ENCODE assay signal across 22 cellular contexts in the genomic region with DNA sequence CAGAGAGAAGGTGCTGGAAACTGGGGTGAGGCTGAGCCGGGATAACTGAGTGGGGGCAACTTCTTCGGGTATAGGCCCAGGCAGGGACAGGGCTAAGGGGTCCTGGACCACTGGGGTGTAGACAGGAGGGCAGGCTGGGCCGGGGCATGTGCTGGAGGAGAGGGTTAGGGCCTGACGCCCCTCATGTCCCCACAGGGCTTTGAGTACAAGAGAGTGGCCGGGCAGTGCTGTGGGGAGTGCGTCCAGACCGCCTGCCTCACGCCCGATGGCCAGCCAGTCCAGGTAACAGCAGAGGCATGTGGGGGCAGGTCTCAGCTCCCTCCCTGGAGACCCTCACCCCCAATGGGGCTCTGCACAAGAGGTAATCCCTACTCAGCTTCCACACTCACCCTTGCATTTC. TPM values are rescaled to one million over a fixed set of nuclear protein-coding genes. Genes with fewer than 3 reads are reported as not detected.
DNase-seq lines count a peak whose midpoint lies in the region; ATAC-seq, FAIRE-seq and TF ChIP-seq lines count a peak whose summit lies in the region.
"Had no signal": no experiment of that assay in that cellular context is flagged by ENCODE, and none has a peak within 500 bp of the region (broad histone marks: within the 10 kb centered on the region; RNA-seq: fewer than 3 reads in every experiment).

No MANE protein-coding gene starts in this region.

- DNase-seq in Right ventricle myocardium inferior (ENCODE audit: missing footprints) (peak; percentile 64), left ventricle myocardium inferior (no peak), RWPE1 (ENCODE audit: low spot score) (no peak), kidney (peak; percentile 69), T-helper 17 cell (no peak)
- DNase-seq: AML-193, DMS 273 treated with DMSO at 0.1 percent for 48 hours, DMS79, GDM1 had no signal

- peaks cover 10% of the 10 kb centered on the region for H3K4me1 Mint-ChIP-seq in T-helper 17 cell

- H3K9me3 ChIP-seq in left ventricle myocardium inferior (replicated peaks) (no peaks in the 10 kb centered on the region), kidney (ENCODE audit: control insufficient read depth in 1 of 2, low read length in 2 of 2) (no peaks in the 10 kb centered on the region), T-helper 17 cell (ENCODE audit: control insufficient read depth, low read length, poor library complexity, severe bottlenecking) (no peaks in the 10 kb centered on the region)
- H3K9me3 ChIP-seq: BE2C had no signal

- TF ChIP-seq CTCF in left ventricle myocardium inferior (IDR thresholded peaks at IDR 0.05; ENCODE audit: borderline replicate concordance) (no peak), RWPE1 (conservative IDR thresholded peaks at IDR 0.05; ENCODE audit: low read depth) (no peak), kidney (IDR thresholded peaks at IDR 0.05; ENCODE audit: borderline replicate concordance, extremely low read depth, insufficient read depth) (no peak)

- FAIRE-seq in kidney (lab: Jason Lieb, UNC): no peak
- FAIRE-seq: A549, D721Med, GM12878, GM19239 had no signal

- H3K36me3 ChIP-seq in left ventricle myocardium inferior: no peaks in the 10 kb centered on the region
- H3K36me3 ChIP-seq in kidney (ENCODE audit: control insufficient read depth in 1 of 2, insufficient read depth in 2 of 2, low read length in 2 of 2): no peaks in the 10 kb centered on the region
- H3K36me3 ChIP-seq: BE2C; BLaER1 treated with 17β-estradiol and CSF1 and Interleukin-3, amounts not matched to agents 10 nM and 100 nM had no signal

- CTCF ChIA-PET in RWPE1 (lab: Yijun Ruan, JAX): interaction anchor here (0.6 kb wide), 1 partner anchor 56 kb away, joined by 3 read pairs; no protein-coding TSS in a partner anchor

- H3K27ac ChIP-seq in left ventricle myocardium inferior (replicated peaks) (no peak overlapping the region), RWPE1 (peak overlapping the region; percentile 21; the same call in 1 of the 2 replicates), kidney (ENCODE audit: low read depth in 2 of 2, low read length in 2 of 2) (no peak overlapping the region)
- H3K27ac ChIP-seq: A549; BLaER1 treated with 17β-estradiol and CSF1 and Interleukin-3, amounts not matched to agents 10 nM and 100 nM; GM23248 had no signal

- intact Hi-C loops in Right ventricle myocardium inferior (cut with DNase I): no loop called here
- intact Hi-C loops in left ventricle myocardium inferior (cut with micrococcal nuclease): no loop called here
- intact Hi-C loops in kidney (cut with DNase I): no loop called here

- H3K36me3 Mint-ChIP-seq in T-helper 17 cell (ENCODE audit: low read depth): no peaks in the 10 kb centered on the region
- H3K36me3 Mint-ChIP-seq: CD8-positive, alpha-beta memory T cell had no signal

- H3K27ac Mint-ChIP-seq in T-helper 17 cell: no peak overlapping the region
- H3K27ac Mint-ChIP-seq: CD4-positive, alpha-beta T cell had no signal

- ATAC-seq in Right ventricle myocardium inferior (no peak), HG02678 (IDR thresholded peaks at IDR 0.05; ENCODE audit: unreplicated experiment) (no peak), T-helper 17 cell (no peak)

- no peak overlapping the region for H3K4me3 Mint-ChIP-seq in T-helper 17 cell
- H3K4me3 Mint-ChIP-seq: CD14-positive monocyte; CD4-positive, alpha-beta T cell; CD8-positive, alpha-beta memory T cell; H9 had no signal

- no peaks in the 10 kb centered on the region for H3K27me3 Mint-ChIP-seq in T-helper 17 cell
- H3K27me3 Mint-ChIP-seq: CD4-positive, alpha-beta T cell had no signal

- H3K4me1 ChIP-seq in left ventricle myocardium inferior (peaks cover 16% of the 10 kb centered on the region), kidney (ENCODE audit: control insufficient read depth in 1 of 2, insufficient read depth in 1 of 2, low read depth in 1 of 2, low read length in 2 of 2) (peaks cover 5 to 11% of the 10 kb centered on the region in 2 donors)
- H3K4me1 ChIP-seq: BE2C had no signal

- no peak overlapping the region for H3K9ac ChIP-seq in kidney (ENCODE audit: low read length in 2 of 2)
- H3K9ac ChIP-seq: BLaER1 treated with 17β-estradiol and CSF1 and Interleukin-3, amounts not matched to agents 10 nM and 100 nM; GM23248 had no signal

- H3K4me3 ChIP-seq in left ventricle myocardium inferior (no peak overlapping the region), kidney (ENCODE audit: low read length in 2 of 2) (no peak overlapping the region)
- H3K4me3 ChIP-seq: A549; BLaER1 treated with 17β-estradiol and CSF1 and Interleukin-3, amounts not matched to agents 10 nM and 100 nM; GM12878; GM23248 had no signal

- POLR2A ChIA-PET in RWPE1 (lab: Yijun Ruan, JAX; ENCODE audit: low non-redundant PET): no interaction called here

- H3K27me3 ChIP-seq in left ventricle myocardium inferior (ENCODE audit: low read depth): peaks cover 10% of the 10 kb centered on the region
- H3K27me3 ChIP-seq: BE2C; BLaER1 treated with 17β-estradiol and CSF1 and Interleukin-3, amounts not matched to agents 10 nM and 100 nM had no signal

RNA-seq across cellular contexts. Expression of gene MUC5B, which starts 36.7 kb away (rescaled TPM):
- not detected for total RNA-seq in Right ventricle myocardium inferior
- not detected for total RNA-seq in left ventricle myocardium inferior
- 0.38 TPM for total RNA-seq in kidney
- polyA plus RNA-seq in kidney (ENCODE audit: insufficient read depth, low read depth, low replicate concordance): not detected
- total RNA-seq in T-helper 17 cell: not detected
- total RNA-seq: CD4-positive, alpha-beta T cell; CD8-positive, alpha-beta memory T cell; GM23248; H4; H9 had no signal
- polyA plus RNA-seq: CD14-positive monocyte; CD8-positive, alpha-beta memory T cell; GM12878; GM23248 had no signal

RNA-seq across cellular contexts. Expression of gene TOLLIP, which starts 49.9 kb away (rescaled TPM):
- 46.8 TPM for total RNA-seq in Right ventricle myocardium inferior
- 51.9 TPM for total RNA-seq in left ventricle myocardium inferior
- 65.5 TPM for total RNA-seq in kidney
- 88.0 TPM for polyA plus RNA-seq in kidney (ENCODE audit: insufficient read depth, low read depth, low replicate concordance)
- total RNA-seq in T-helper 17 cell: 10 to 100 TPM; 40.2 to 56.3 TPM

Comparison
In these comparisons a context has a peak if more than half of its experiments do, and no peak if none do; other contexts are left out.
1. DNase-seq: peak in Right ventricle myocardium inferior (single experiment) and kidney (single experiment); none in left ventricle myocardium inferior (single experiment), RWPE1 (single experiment) and T-helper 17 cell (0 of 3).